In genomic region chr13:74131206-74131605, GRCh38 we compare ENCODE assay signal across 10 cellular contexts. TPM values are rescaled to one million over a fixed set of nuclear protein-coding genes. Genes with fewer than 3 reads are reported as not detected.
DNase-seq lines count a peak whose midpoint lies in the region; ATAC-seq and TF ChIP-seq lines count a peak whose summit lies in the region.
"Had no signal": no experiment of that assay in that cellular context is flagged by ENCODE, and none has a peak within 500 bp of the region (broad histone marks: within the 10 kb centered on the region; RNA-seq: fewer than 3 reads in every experiment).

No MANE protein-coding gene starts in this region.

- peaks cover 77% of the 10 kb centered on the region for H3K79me2 ChIP-seq in DND-41 (ENCODE audit: insufficient read depth, low read length)
- H3K79me2 ChIP-seq in OCI-LY7 (ENCODE audit: insufficient read depth, low read depth, low read length), result peaks cover 75% of the 10 kb centered on the region
- H3K79me2 ChIP-seq in fibroblast of lung (ENCODE audit: control insufficient read depth, insufficient read depth, low read length), result peaks cover 64% of the 10 kb centered on the region

- no peak overlapping the region for H2AFZ ChIP-seq in DND-41 (ENCODE audit: low read depth, low read length)
- H2AFZ ChIP-seq in OCI-LY7 (ENCODE audit: low read length), result no peak overlapping the region
- H2AFZ ChIP-seq in fibroblast of lung (ENCODE audit: low read length), result no peak overlapping the region

- H3K4me3 ChIP-seq in DND-41 (ENCODE audit: low read depth in 1 of 2, low read length in 2 of 2), result peak overlapping the region in 1 of 2 experiments; percentile 85; a peak in 2 of 4 replicates
- peak overlapping the region; percentile 86 for H3K4me3 ChIP-seq in OCI-LY7 (ENCODE audit: low read depth, low read length, poor library complexity, severe bottlenecking)
- peak overlapping the region in 2 of 4 experiments; percentile 82 to 90 for H3K4me3 ChIP-seq in fibroblast of lung (replicated peaks in 1 of 4; ENCODE audit: control extremely low read depth in 1 of 4, insufficient read depth in 1 of 4, low read depth in 3 of 4, low read length in 4 of 4)
- peak overlapping the region; percentile 23 for H3K4me3 ChIP-seq in rectal smooth muscle tissue (ENCODE audit: low read length)

- no peak for ATAC-seq in DND-41 (ENCODE audit: insufficient read depth, low read depth)
- no peak for ATAC-seq in GM18867 (IDR thresholded peaks at IDR 0.05; ENCODE audit: unreplicated experiment)
- no peak for ATAC-seq in GM18511 (IDR thresholded peaks at IDR 0.05; ENCODE audit: unreplicated experiment)

- peaks cover 44% of the 10 kb centered on the region for H4K20me1 ChIP-seq in DND-41 (ENCODE audit: insufficient read depth, low read length)
- H4K20me1 ChIP-seq in OCI-LY7 (ENCODE audit: insufficient read depth, low read length), result peaks cover 16% of the 10 kb centered on the region; the same call in 1 of the 2 replicates
- H4K20me1 ChIP-seq in fibroblast of lung (ENCODE audit: control insufficient read depth, extremely low read depth, insufficient read depth, low read length), result no peaks in the 10 kb centered on the region

- BruUV-seq in OCI-LY7 (replicated peaks; lab: Mats Ljungman, UMichigan), result no TSS peak

- intact Hi-C loops in OCI-LY7 (cut with micrococcal nuclease; ENCODE audit: unreplicated experiment), result loop anchor here (5.0 kb wide), 1 partner anchor 364 kb away; no protein-coding TSS in a partner anchor

- H3K27ac ChIP-seq in DND-41 (ENCODE audit: low read length) (peak overlapping the region; percentile 62), OCI-LY7 (ENCODE audit: low read depth, low read length, poor library complexity, severe bottlenecking) (peak overlapping the region; percentile 90), fibroblast of lung (ENCODE audit: insufficient read depth, low read length) (peak overlapping the region; percentile 25), rectal smooth muscle tissue (ENCODE audit: low read depth, low read length) (peak overlapping the region; percentile 36)

- H3K9me2 ChIP-seq in OCI-LY7 (ENCODE audit: insufficient read depth, low read length), result no peaks in the 10 kb centered on the region

- H3K9me3 ChIP-seq in DND-41 (ENCODE audit: insufficient read depth, low read length, severe bottlenecking) (no peaks in the 10 kb centered on the region), OCI-LY7 (ENCODE audit: low read length) (no peaks in the 10 kb centered on the region), fibroblast of lung (ENCODE audit: control insufficient read depth, insufficient read depth, low read depth, low read length) (no peaks in the 10 kb centered on the region)

- CTCF ChIA-PET in OCI-LY7 (lab: Charles Lee; ENCODE audit: unreplicated experiment), result no interaction called here

- peak overlapping the region; percentile 81 for H3K4me2 ChIP-seq in DND-41 (ENCODE audit: insufficient read depth, low read length)
- H3K4me2 ChIP-seq in OCI-LY7 (ENCODE audit: low read length), result peak overlapping the region; percentile 92
- H3K4me2 ChIP-seq in fibroblast of lung (ENCODE audit: extremely low read depth, insufficient read depth, low read length), result peak overlapping the region; percentile 96

- POLR2A ChIA-PET in OCI-LY7 (lab: Charles Lee), result interaction anchor here (0.6 to 3.3 kb wide), 15 partner anchors 40 to 314 kb away, joined by 3 to 21 read pairs (median 5); no protein-coding TSS in a partner anchor

- no peaks in the 10 kb centered on the region; the same call in 1 of the 2 replicates for H3K36me3 ChIP-seq in DND-41 (ENCODE audit: insufficient read depth, low read length)
- H3K36me3 ChIP-seq in OCI-LY7 (ENCODE audit: insufficient read depth, low read length), result no peaks in the 10 kb centered on the region
- no peaks in the 10 kb centered on the region for H3K36me3 ChIP-seq in fibroblast of lung (ENCODE audit: control insufficient read depth, insufficient read depth, low read length)
- no peaks in the 10 kb centered on the region for H3K36me3 ChIP-seq in rectal smooth muscle tissue (ENCODE audit: control insufficient read depth, insufficient read depth, low read length)

- H3K9ac ChIP-seq in DND-41 (ENCODE audit: low read depth, low read length), result peak overlapping the region; percentile 74; the same call in 1 of the 2 replicates
- H3K9ac ChIP-seq in fibroblast of lung (ENCODE audit: insufficient read depth, low read length), result no peak overlapping the region
- no peak overlapping the region for H3K9ac ChIP-seq in rectal smooth muscle tissue (ENCODE audit: low read length)

- H3K27me3 ChIP-seq in DND-41 (ENCODE audit: insufficient read depth, low read length, poor library complexity) (no peaks in the 10 kb centered on the region), fibroblast of lung (ENCODE audit: control insufficient read depth, insufficient read depth, low read length) (no peaks in the 10 kb centered on the region), rectal smooth muscle tissue (ENCODE audit: control insufficient read depth, insufficient read depth, low read length) (no peaks in the 10 kb centered on the region)

- peaks cover 51% of the 10 kb centered on the region for H3K4me1 ChIP-seq in DND-41 (ENCODE audit: insufficient read depth, low read length)
- peaks cover 53% of the 10 kb centered on the region for H3K4me1 ChIP-seq in OCI-LY7 (ENCODE audit: insufficient read depth, low read length, poor library complexity, severe bottlenecking)
- peaks cover 25% of the 10 kb centered on the region for H3K4me1 ChIP-seq in fibroblast of lung (ENCODE audit: control insufficient read depth, extremely low read depth, insufficient read depth, low read length)
- H3K4me1 ChIP-seq in rectal smooth muscle tissue (ENCODE audit: control insufficient read depth, insufficient read depth, low read length), result peaks cover 8% of the 10 kb centered on the region

- DNase-seq in DND-41 (no peak), OCI-LY7 (ENCODE audit: low spot score) (peak; percentile 32), fibroblast of lung (ENCODE audit: low read depth in 2 of 2) (peak in 1 of 2 donors; percentile 44), mesenteric fat pad (ENCODE audit: low spot score) (no peak), NCI-H2107 (lab: John Stamatoyannopoulos, UW) (no peak)
- DNase-seq: H9; NK-92 treated with Interleukin-12 subunit alpha and Interleukin-12 subunit beta, amount 100 ng/mL, for 24 hours had no signal

- TF ChIP-seq CTCF in DND-41 (IDR thresholded peaks at IDR 0.05; ENCODE audit: borderline replicate concordance, extremely low read depth, low read length, poor library complexity, severe bottlenecking), result no peak
- no peak for TF ChIP-seq CTCF in OCI-LY7 (conservative IDR thresholded peaks at IDR 0.05; ENCODE audit: low read length)
- no peak for TF ChIP-seq CTCF in fibroblast of lung (conservative IDR thresholded peaks at IDR 0.05 in 1 of 2, IDR thresholded peaks at IDR 0.05 in 1 of 2; ENCODE audit: low read depth in 1 of 2, low read length in 2 of 2)

RNA-seq across cellular contexts. Expression of gene KLF12, which starts 3.0 kb away (rescaled TPM):
- total RNA-seq in OCI-LY7 (2014; rRNA removed; shearing (Covaris generic)), result 13.3 and 14.3 TPM in 2 replicates
- total RNA-seq in OCI-LY7 (2022), result 40.1 and 41.9 TPM in 2 replicates
- total RNA-seq in fibroblast of lung, result 10.5 and 11.4 TPM in 2 replicates
- polyA plus RNA-seq in fibroblast of lung, result 12.2 and 18.2 TPM in 2 replicates
- polyA plus RNA-seq in fibroblast of lung (2012), result 4.3 and 7.8 TPM in 2 replicates
- 21.1 and 63.1 TPM in 2 replicates for polyA minus RNA-seq in fibroblast of lung (ENCODE audit: low replicate concordance)
- total RNA-seq in mesenteric fat pad, result 4.8 TPM

Comparison
In these comparisons a context has a peak if more than half of its experiments do, and no peak if none do; other contexts are left out.
1. H3K27ac ChIP-seq: peak in every context shown above with its lines; median percentile 90 in OCI-LY7; 62 in DND-41; 36 in rectal smooth muscle tissue; 25 in fibroblast of lung.